ENCODE assay signal across 15 cellular contexts in genomic region chr2:164831887-164832286, GRCh38.
"Had no signal": no experiment of that assay in that cellular context is flagged by ENCODE, and none has a peak within 500 bp of the region (broad histone marks: within the 10 kb centered on the region; RNA-seq: fewer than 3 reads in every experiment).

No MANE protein-coding gene starts in this region.

- ATAC-seq: activated T-helper 17 cell treated with anti-CD3 and anti-CD28 coated beads, Interleukin-2, amount 50 U/mL, for 72 hours; effector memory CD8-positive, alpha-beta T cell; T-cell had no signal

- H3K27ac ChIP-seq: thyroid gland had no signal

- H3K9me3 ChIP-seq: breast epithelium, sigmoid colon, thyroid gland, uterus had no signal

- H3K4me3 ChIP-seq: breast epithelium, sigmoid colon, thyroid gland, uterus had no signal

- H3K4me1 ChIP-seq: breast epithelium, uterus had no signal

- H3K27me3 ChIP-seq: breast epithelium, sigmoid colon, thyroid gland, uterus had no signal

- H3K36me3 ChIP-seq: breast epithelium, sigmoid colon, thyroid gland, uterus had no signal

- DNase-seq: activated CD4-positive, alpha-beta T cell treated with anti-CD3 and anti-CD28 coated beads, Interleukin-2, amount 50 U/mL, for 48 hours; activated naive CD4-positive, alpha-beta T cell treated with Interleukin-2 at 50 U/mL for 16 hours; aorta; cerebellar nuclear complex; effector memory CD8-positive, alpha-beta T cell; erythroblast; kidney glomerular epithelial cell; sigmoid colon; stimulated activated CD4-positive, alpha-beta T cell treated with anti-CD3 and anti-CD28 coated beads, Interleukin-1b, Interleukin-23, amount 100 ng/mL, for 48 hours; T-cell; T-helper 9 cell; thyroid gland; uterus had no signal
